Comparison of ENCODE assay signal across 8 cellular contexts in genomic region chr17:76791053-76791980, GRCh38. TPM values are rescaled to one million over a fixed set of nuclear protein-coding genes. Genes with fewer than 3 reads are reported as not detected.
DNase-seq lines count a peak whose midpoint lies in the region; ATAC-seq and TF ChIP-seq lines count a peak whose summit lies in the region.

No MANE protein-coding gene starts in this region.

- no peak overlapping the region for H3K4me3 Mint-ChIP-seq in type B pancreatic cell

- in situ Hi-C loops in G401 (cut with HindIII; ENCODE audit: low sequenced_read_pairs), result no loop called here

- no peak for TF ChIP-seq CTCF in type B pancreatic cell (conservative IDR thresholded peaks at IDR 0.05)

- peaks cover 6% of the 10 kb centered on the region for H3K36me3 Mint-ChIP-seq in type B pancreatic cell

- no peak for DNase-seq in Right ventricle myocardium superior
- no peak for DNase-seq in Right ventricle myocardium inferior (ENCODE audit: missing footprints)
- DNase-seq in RKO (ENCODE audit: low spot score), result peak; percentile 18
- DNase-seq in amniotic epithelial cell (ENCODE audit: low read depth), result peak; percentile 67
- DNase-seq in medulla oblongata (ENCODE audit: extremely low spot score), result peak; percentile 7
- DNase-seq in type B pancreatic cell (ENCODE audit: extremely low spot score, unreplicated experiment), result no peak
- DNase-seq in G401 (ENCODE audit: low spot score), result no peak

- H3K9me3 Mint-ChIP-seq in type B pancreatic cell, result peaks cover 10% of the 10 kb centered on the region

- peak; percentile 61 for ATAC-seq in Right ventricle myocardium superior (ENCODE audit: poor library complexity)
- ATAC-seq in Right ventricle myocardium inferior, result no peak
- no peak for ATAC-seq in HG03045 (IDR thresholded peaks at IDR 0.05; ENCODE audit: unreplicated experiment)

- H3K27me3 Mint-ChIP-seq in type B pancreatic cell, result no peaks in the 10 kb centered on the region

- peak overlapping the region; percentile 59 for H3K27ac Mint-ChIP-seq in type B pancreatic cell

- H3K4me1 Mint-ChIP-seq in type B pancreatic cell (ENCODE audit: unreplicated experiment), result peaks cover 18% of the 10 kb centered on the region

- intact Hi-C loops in Right ventricle myocardium superior (cut with DNase I), result no loop called here
- intact Hi-C loops in Right ventricle myocardium inferior (cut with DNase I), result no loop called here

RNA-seq across cellular contexts. Expression of gene MFSD11, which starts 53.4 kb away (rescaled TPM):
- 23.3 TPM for total RNA-seq in Right ventricle myocardium superior
- total RNA-seq in Right ventricle myocardium inferior, result 20.8 TPM
- total RNA-seq in type B pancreatic cell (ENCODE audit: low replicate concordance), result 29.0 and 33.9 TPM in 2 replicates
- total RNA-seq in G401 (2014; rRNA removed; shearing (Covaris generic)), result 11.5 and 45.7 TPM in 2 replicates

RNA-seq across cellular contexts. Expression of gene SRSF2, which starts 54.2 kb away (rescaled TPM):
- total RNA-seq in Right ventricle myocardium superior (61.2 TPM), Right ventricle myocardium inferior (74.0 TPM), type B pancreatic cell (ENCODE audit: low replicate concordance) (198 and 273 TPM in 2 replicates)
- total RNA-seq in G401 (2014; rRNA removed; shearing (Covaris generic)), result 369 and 387 TPM in 2 replicates

Comparison
In these comparisons a context has a peak if more than half of its experiments do, and no peak if none do; other contexts are left out.
1. DNase-seq: peak in RKO (single experiment), amniotic epithelial cell (single experiment) and medulla oblongata (single experiment); none in Right ventricle myocardium superior (single experiment), Right ventricle myocardium inferior (single experiment), type B pancreatic cell (single experiment) and G401 (single experiment).